In genomic region chr20:47765715-47766594, GRCh38 we compare ENCODE assay signal across 2 cellular contexts.
TF ChIP-seq lines count a peak whose summit lies in the region.

No MANE protein-coding gene starts in this region.

TF ChIP-seq in HepG2, 621 proteins besides CTCF, POLR2A, EP300 and RAD21:
- TF ChIP-seq ZMYM3 (CRISPR knock-in tag; IDR thresholded peaks at IDR 0.05), result 0 out of 2 replicates have a peak, but pooled peaks have one; percentile 44
- TF ChIP-seq YEATS2 (CRISPR knock-in tag; IDR thresholded peaks at IDR 0.05; ENCODE audit: borderline replicate concordance), result no peak
- no peak for TF ChIP-seq ZSCAN21 (CRISPR knock-in tag; IDR thresholded peaks at IDR 0.05; ENCODE audit: borderline replicate concordance)
- TF ChIP-seq ZUFSP (CRISPR knock-in tag; IDR thresholded peaks at IDR 0.05; ENCODE audit: borderline replicate concordance), result no peak
- TF ChIP-seq ZFP36L1 (CRISPR knock-in tag; IDR thresholded peaks at IDR 0.05), result no peak
- peak; percentile 78 for TF ChIP-seq ZFP36 (IDR thresholded peaks at IDR 0.05; ENCODE audit: borderline replicate concordance, low read depth, low read length, partially characterized antibody)
TF ChIP-seq in HepG2: peak in this region for 2.

TF ChIP-seq in K562, 482 proteins besides CTCF, POLR2A, EP300 and RAD21:
- TF ChIP-seq ESRRA (IDR thresholded peaks at IDR 0.05; ENCODE audit: borderline replicate concordance, low read depth) (no peak), HDAC2 (IDR thresholded peaks at IDR 0.05) (no peak), RHOXF2B (CRISPR knock-in tag; conservative IDR thresholded peaks at IDR 0.05) (no peak), ZFP36 (IDR thresholded peaks at IDR 0.05; ENCODE audit: low read depth, low read length, partially characterized antibody) (peak; percentile 93), L3MBTL2 (IDR thresholded peaks at IDR 0.05) (no peak), GTF3C2 (IDR thresholded peaks at IDR 0.05; ENCODE audit: borderline replicate concordance, extremely low read depth, insufficient read length) (peak; percentile 7), ZNF224 (CRISPR knock-in tag; IDR thresholded peaks at IDR 0.05) (no peak), NR3C1 (CRISPR knock-in tag; IDR thresholded peaks at IDR 0.05) (no peak), ZNF436 (CRISPR knock-in tag; IDR thresholded peaks at IDR 0.05) (0 out of 2 replicates have a peak, but pooled peaks have one; percentile 30)
- TF ChIP-seq, protein P1, sequence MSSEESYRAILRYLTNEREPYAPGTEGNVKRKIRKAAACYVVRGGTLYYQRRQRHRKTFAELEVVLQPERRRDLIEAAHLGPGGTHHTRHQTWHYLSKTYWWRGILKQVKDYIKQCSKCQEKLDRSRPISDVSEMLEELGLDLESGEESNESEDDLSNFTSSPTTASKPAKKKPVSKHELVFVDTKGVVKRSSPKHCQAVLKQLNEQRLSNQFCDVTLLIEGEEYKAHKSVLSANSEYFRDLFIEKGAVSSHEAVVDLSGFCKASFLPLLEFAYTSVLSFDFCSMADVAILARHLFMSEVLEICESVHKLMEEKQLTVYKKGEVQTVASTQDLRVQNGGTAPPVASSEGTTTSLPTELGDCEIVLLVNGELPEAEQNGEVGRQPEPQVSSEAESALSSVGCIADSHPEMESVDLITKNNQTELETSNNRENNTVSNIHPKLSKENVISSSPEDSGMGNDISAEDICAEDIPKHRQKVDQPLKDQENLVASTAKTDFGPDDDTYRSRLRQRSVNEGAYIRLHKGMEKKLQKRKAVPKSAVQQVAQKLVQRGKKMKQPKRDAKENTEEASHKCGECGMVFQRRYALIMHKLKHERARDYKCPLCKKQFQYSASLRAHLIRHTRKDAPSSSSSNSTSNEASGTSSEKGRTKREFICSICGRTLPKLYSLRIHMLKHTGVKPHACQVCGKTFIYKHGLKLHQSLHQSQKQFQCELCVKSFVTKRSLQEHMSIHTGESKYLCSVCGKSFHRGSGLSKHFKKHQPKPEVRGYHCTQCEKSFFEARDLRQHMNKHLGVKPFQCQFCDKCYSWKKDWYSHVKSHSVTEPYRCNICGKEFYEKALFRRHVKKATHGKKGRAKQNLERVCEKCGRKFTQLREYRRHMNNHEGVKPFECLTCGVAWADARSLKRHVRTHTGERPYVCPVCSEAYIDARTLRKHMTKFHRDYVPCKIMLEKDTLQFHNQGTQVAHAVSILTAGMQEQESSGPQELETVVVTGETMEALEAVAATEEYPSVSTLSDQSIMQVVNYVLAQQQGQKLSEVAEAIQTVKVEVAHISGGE (CRISPR knock-in tag; IDR thresholded peaks at IDR 0.05), result peak in 1 of 3 experiments; percentile 42; a peak in 2 of 6 replicates
- TF ChIP-seq, protein P2, sequence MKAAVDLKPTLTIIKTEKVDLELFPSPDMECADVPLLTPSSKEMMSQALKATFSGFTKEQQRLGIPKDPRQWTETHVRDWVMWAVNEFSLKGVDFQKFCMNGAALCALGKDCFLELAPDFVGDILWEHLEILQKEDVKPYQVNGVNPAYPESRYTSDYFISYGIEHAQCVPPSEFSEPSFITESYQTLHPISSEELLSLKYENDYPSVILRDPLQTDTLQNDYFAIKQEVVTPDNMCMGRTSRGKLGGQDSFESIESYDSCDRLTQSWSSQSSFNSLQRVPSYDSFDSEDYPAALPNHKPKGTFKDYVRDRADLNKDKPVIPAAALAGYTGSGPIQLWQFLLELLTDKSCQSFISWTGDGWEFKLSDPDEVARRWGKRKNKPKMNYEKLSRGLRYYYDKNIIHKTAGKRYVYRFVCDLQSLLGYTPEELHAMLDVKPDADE (conservative IDR thresholded peaks at IDR 0.05; ENCODE audit: control insufficient read depth, low read depth, low read length), result no peak
